Comparison of ENCODE assay signal across 8 cellular contexts in genomic region chr17:2707721-2708584, GRCh38. TPM values are rescaled to one million over a fixed set of nuclear protein-coding genes. Genes with fewer than 3 reads are reported as not detected.
A peak's percentile ranks its signal among the peaks of the same experiment; 100 is the strongest.
DNase-seq lines count a peak whose midpoint lies in the region; ATAC-seq and TF ChIP-seq lines count a peak whose summit lies in the region.

No MANE protein-coding gene starts in this region.

- H3K4me3 ChIP-seq in Panc1 (ENCODE audit: low read depth in 2 of 2, low read length in 2 of 2), result no peak overlapping the region

- TF ChIP-seq POLR2A in erythroblast (IDR thresholded peaks at IDR 0.05; ENCODE audit: low read length), result no peak

- H3K36me3 ChIP-seq in Panc1 (ENCODE audit: control insufficient read depth, insufficient read depth, low read length), result no peaks in the 10 kb centered on the region; the same call in 1 of the 2 replicates

- H3K9me3 Mint-ChIP-seq in neural crest cell, result no peaks in the 10 kb centered on the region

- in situ Hi-C loops in Panc1 (cut with HindIII; ENCODE audit: low pct_unique_long_range_greater_than_20kb, low sequenced_read_pairs), result no loop called here

- H3K4me3 Mint-ChIP-seq in neural crest cell, result peak overlapping the region; percentile 27

- H3K27ac Mint-ChIP-seq in neural crest cell (ENCODE audit: unreplicated experiment), result no peak overlapping the region

- POLR2A ChIA-PET in Panc1 (lab: Charles Lee), result no interaction called here

- CTCF ChIA-PET in Panc1 (lab: Charles Lee), result no interaction called here

- no TSS peak for BruUV-seq in Panc1 (replicated peaks; lab: Mats Ljungman, UMichigan)

- H3K4me1 ChIP-seq in Panc1 (ENCODE audit: control insufficient read depth, insufficient read depth, low read length), result peaks cover 24% of the 10 kb centered on the region

- intact Hi-C loops in Panc1 (cut with micrococcal nuclease; ENCODE audit: unreplicated experiment), result no loop called here

- TF ChIP-seq CTCF in Panc1 (IDR thresholded peaks at IDR 0.05), result no peak; the same call in 1 of the 2 replicates
- TF ChIP-seq CTCF in neural crest cell (conservative IDR thresholded peaks at IDR 0.05), result peak; percentile 48

- H3K9me3 ChIP-seq in Panc1 (ENCODE audit: control insufficient read depth, insufficient read depth, low read depth, low read length), result no peaks in the 10 kb centered on the region

- no peaks in the 10 kb centered on the region for H3K27me3 ChIP-seq in Panc1 (ENCODE audit: control insufficient read depth, insufficient read depth, low read length)

- H3K27me3 Mint-ChIP-seq in neural crest cell (ENCODE audit: low read depth), result no peaks in the 10 kb centered on the region

- DNase-seq in ELF-1 (ENCODE audit: low read depth, low spot score), result peak; percentile 58
- no peak for DNase-seq in Panc1 (ENCODE audit: low read depth, low spot score)
- DNase-seq in erythroblast (lab: John Stamatoyannopoulos, UW), result peak; percentile 42 to 52
- peak; percentile 39 for DNase-seq in neural crest cell (ENCODE audit: low read depth, low spot score)
- DNase-seq in NCI-H510A (lab: John Stamatoyannopoulos, UW), result no peak
- no peak for DNase-seq in NCI-H345 (lab: John Stamatoyannopoulos, UW)
- DNase-seq in AG20443 (ENCODE audit: low spot score), result no peak
- no peak for DNase-seq in inferior parietal cortex (ENCODE audit: extremely low spot score)

- ATAC-seq in Panc1, result no peak

- H3K27ac ChIP-seq in Panc1 (ENCODE audit: low read length), result peak overlapping the region; percentile 44

- peaks cover 36% of the 10 kb centered on the region for H3K4me1 Mint-ChIP-seq in neural crest cell

- H3K36me3 Mint-ChIP-seq in neural crest cell (ENCODE audit: low read depth), result no peaks in the 10 kb centered on the region

RNA-seq across cellular contexts. Expression of gene CLUH, which starts 3.6 kb away (rescaled TPM):
- total RNA-seq in Panc1 (2021; ENCODE audit: unreplicated experiment) (119 TPM), neural crest cell (59.4 and 59.6 TPM in 2 replicates)
- polyA plus RNA-seq in Panc1 (2012; ENCODE audit: insufficient read length), result 115 TPM

RNA-seq across cellular contexts. Expression of gene CCDC92B, which starts 41.5 kb away (rescaled TPM):
- 0.51 TPM for total RNA-seq in Panc1 (2021; ENCODE audit: unreplicated experiment)
- polyA plus RNA-seq in Panc1 (2012; ENCODE audit: insufficient read length), result 0.99 TPM
- total RNA-seq in neural crest cell, result 0.35 and 0.48 TPM in 2 replicates

Comparison
In these comparisons a context has a peak if more than half of its experiments do, and no peak if none do; other contexts are left out.
1. DNase-seq: peak in ELF-1 (single experiment), erythroblast (2 of 2) and neural crest cell (single experiment); none in Panc1 (single experiment), NCI-H510A (single experiment), NCI-H345 (single experiment), AG20443 (single experiment) and inferior parietal cortex (single experiment).